In the genomic region with DNA sequence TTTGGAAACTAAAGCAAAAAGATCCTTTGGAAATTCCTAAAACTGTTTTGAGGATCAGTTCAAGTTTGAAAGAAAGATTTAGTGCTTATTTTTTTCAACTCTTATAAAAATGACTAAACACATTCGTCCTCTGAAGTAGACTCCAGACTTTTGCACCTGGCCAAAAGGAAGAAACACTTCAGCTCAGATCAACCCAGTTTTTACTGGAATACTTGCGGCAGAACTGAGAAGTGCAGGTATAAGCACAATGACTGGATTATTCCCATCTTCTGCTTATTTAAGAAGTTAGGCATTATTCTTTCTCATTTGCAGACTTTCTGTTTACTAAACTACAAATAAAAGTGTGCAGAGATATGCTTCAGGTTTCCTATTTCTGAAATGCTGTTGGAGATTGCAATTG, we compare ENCODE assay signal across 26 cellular contexts. TPM values are rescaled to one million over a fixed set of nuclear protein-coding genes. Genes with fewer than 3 reads are reported as not detected.
"Had no signal": no experiment of that assay in that cellular context is flagged by ENCODE, and none has a peak within 500 bp of the region (broad histone marks: within the 10 kb centered on the region; RNA-seq: fewer than 3 reads in every experiment).

No MANE protein-coding gene starts in this region.

- H3K36me3 ChIP-seq: gastrocnemius medialis, heart right ventricle, left ventricle myocardium inferior, spleen, transverse colon had no signal

- H3K27me3 ChIP-seq: gastrocnemius medialis, spleen, transverse colon had no signal

- H3K36me3 Mint-ChIP-seq: naive B cell; stimulated activated memory B cell treated with anti-CD40 and anti-IgM and Interleukin-4, amounts not matched to agents 10 μg/mL and 1 μg/mL and 100 μg/mL, for 72 hours had no signal

- H3K4me3 ChIP-seq: coronary artery, gastrocnemius medialis, heart right ventricle, left ventricle myocardium inferior, lung, psoas muscle, spleen, transverse colon had no signal

- H3K4me1 Mint-ChIP-seq: naive B cell; nephron progenitor cell; stimulated activated memory B cell treated with anti-CD40 and anti-IgM and Interleukin-4, amounts not matched to agents 10 μg/mL and 1 μg/mL and 100 μg/mL, for 72 hours had no signal

- H3K27ac ChIP-seq: coronary artery, gastrocnemius medialis, heart right ventricle, left ventricle myocardium inferior, psoas muscle, transverse colon had no signal

- ATAC-seq: esophagus mucosa, gastrocnemius medialis, heart right ventricle, psoas muscle, sciatic nerve had no signal

- H3K4me3 Mint-ChIP-seq: naive B cell; nephron progenitor cell; stimulated activated memory B cell treated with anti-CD40 and anti-IgM and Interleukin-4, amounts not matched to agents 10 μg/mL and 1 μg/mL and 100 μg/mL, for 72 hours; stimulated activated naive CD8-positive, alpha-beta T cell treated with anti-CD3 and anti-CD28 coated beads, Interleukin-15, Interleukin-2, amounts not matched to agents 100 ng/mL and 50 ng/mL, for 24 hours had no signal

- H3K9me3 ChIP-seq: gastrocnemius medialis, heart right ventricle, left ventricle myocardium inferior, psoas muscle, spleen, transverse colon had no signal

- H3K4me1 ChIP-seq: gastrocnemius medialis, heart right ventricle, left ventricle myocardium inferior, psoas muscle, transverse colon had no signal

- H3K27ac Mint-ChIP-seq: naive B cell; nephron progenitor cell; stimulated activated memory B cell treated with anti-CD40 and anti-IgM and Interleukin-4, amounts not matched to agents 10 μg/mL and 1 μg/mL and 100 μg/mL, for 72 hours; stimulated activated naive CD8-positive, alpha-beta T cell treated with anti-CD3 and anti-CD28 coated beads, Interleukin-15, Interleukin-2, amounts not matched to agents 100 ng/mL and 50 ng/mL, for 24 hours had no signal

- DNase-seq: effector CD8-positive, alpha-beta T cell; gastrocnemius medialis; heart right ventricle; hypothalamus; left ventricle myocardium inferior; mesenchymal stem cell; naive B cell; nephron progenitor cell; psoas muscle; spleen; stimulated activated CD4-positive, alpha-beta T cell treated with anti-CD3 and anti-CD28 coated beads, Interleukin-15, amount 100 ng/mL, for 24 hours; stimulated activated CD4-positive, alpha-beta T cell treated with anti-CD3 and anti-CD28 coated beads, Interleukin-1b, Interleukin-23, amount 100 ng/mL, for 48 hours; stimulated activated CD4-positive, alpha-beta T cell treated with anti-CD3 and anti-CD28 coated beads, Interleukin-4, amount 100 ng/mL, for 24 hours; transverse colon had no signal

- H3K9me3 Mint-ChIP-seq: stimulated activated memory B cell treated with anti-CD40 and anti-IgM and Interleukin-4, amounts not matched to agents 10 μg/mL and 1 μg/mL and 100 μg/mL, for 72 hours; stimulated activated naive CD8-positive, alpha-beta T cell treated with anti-CD3 and anti-CD28 coated beads, Interleukin-15, Interleukin-2, amounts not matched to agents 100 ng/mL and 50 ng/mL, for 24 hours had no signal

RNA-seq across cellular contexts. Expression of gene PDE6H, which starts 41.9 kb away (rescaled TPM):
- total RNA-seq: chondrocyte, dermis microvascular lymphatic vessel endothelial cell, esophagus mucosa, fibroblast of lung, gastrocnemius medialis, heart right ventricle, left ventricle myocardium inferior, omental fat pad, psoas muscle, sciatic nerve, skeletal muscle tissue, transverse colon, urinary bladder had no signal
- polyA plus RNA-seq: fibroblast of lung, heart right ventricle, psoas muscle, spleen, urinary bladder had no signal
